ENCODE assay signal across 23 cellular contexts in the genomic region with DNA sequence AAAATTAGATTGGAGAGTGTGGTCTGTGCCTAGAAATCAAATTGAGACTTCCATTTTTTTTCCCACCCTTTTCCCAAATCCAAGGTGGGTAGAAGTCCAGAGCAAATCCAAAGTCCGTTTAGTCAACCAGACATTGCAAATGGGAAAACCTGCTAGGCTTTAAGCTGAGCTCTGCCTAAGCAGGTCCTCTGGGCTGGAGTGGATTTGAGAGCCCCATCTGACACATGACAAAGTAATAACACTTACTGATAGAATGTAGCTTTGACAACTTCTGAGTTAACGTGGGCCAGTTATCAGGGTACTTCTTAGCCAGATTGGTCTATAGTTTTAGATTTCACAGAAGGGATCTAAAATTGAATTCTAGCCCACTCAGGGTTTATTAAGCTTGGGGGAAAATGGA.
"Had no signal": no experiment of that assay in that cellular context is flagged by ENCODE, and none has a peak within 500 bp of the region (broad histone marks: within the 10 kb centered on the region; RNA-seq: fewer than 3 reads in every experiment).

No MANE protein-coding gene starts in this region.

- FAIRE-seq: astrocyte, endothelial cell of umbilical vein, frontal cortex had no signal

- DNase-seq: activated CD4-positive, alpha-beta T cell treated with anti-CD3 and anti-CD28 coated beads for 4 hours; activated CD4-positive, alpha-beta T cell treated with anti-CD3 and anti-CD28 coated beads, Interleukin-2, amount 50 U/mL, for 48 hours; activated CD4-positive, CD25-positive, alpha-beta regulatory T cell; activated CD8-positive, alpha-beta memory T cell treated with anti-CD3 and anti-CD28 coated beads, Interleukin-2, amount 50 U/mL, for 48 hours; activated naive CD4-positive, alpha-beta T cell treated with Interleukin-2 at 50 U/mL for 16 hours; activated naive CD8-positive, alpha-beta T cell treated with anti-CD3 and anti-CD28 coated beads for 36 hours; activated T-cell treated with anti-CD3 and anti-CD28 coated beads, Interleukin-2, amount 50 U/mL, for 48 hours; central memory CD4-positive, alpha-beta T cell; effector memory CD4-positive, alpha-beta T cell; glutamatergic neuron; kidney glomerular epithelial cell; left lung; naive B cell; posterior cingulate gyrus; right lobe of liver; stimulated activated CD4-positive, alpha-beta T cell treated with anti-CD3 and anti-CD28 coated beads, Interleukin-1b, Interleukin-23, amount 100 ng/mL, for 48 hours; stimulated activated naive CD8-positive, alpha-beta T cell treated with anti-CD3 and anti-CD28 coated beads, Interleukin-15, amount 100 ng/mL, for 72 hours; tibial artery had no signal

- ATAC-seq: esophagus mucosa; left lung; right lobe of liver; stimulated activated effector memory CD8-positive, alpha-beta T cell treated with anti-CD3 and anti-CD28 coated beads, Interleukin-12 subunit alpha, Interleukin-12 subunit beta, amount 100 ng/mL, for 72 hours; stimulated activated naive CD8-positive, alpha-beta T cell treated with anti-CD3 and anti-CD28 coated beads, Interleukin-15, amount 100 ng/mL, for 72 hours had no signal
